Comparison of ENCODE assay signal across 11 cellular contexts in genomic region chr2:161063946-161064306, GRCh38.
DNase-seq lines count a peak whose midpoint lies in the region; ATAC-seq, FAIRE-seq and TF ChIP-seq lines count a peak whose summit lies in the region.
"Had no signal": no experiment of that assay in that cellular context is flagged by ENCODE, and none has a peak within 500 bp of the region (broad histone marks: within the 10 kb centered on the region; RNA-seq: fewer than 3 reads in every experiment).

No MANE protein-coding gene starts in this region.

- ATAC-seq in GM18502 (IDR thresholded peaks at IDR 0.05; ENCODE audit: poor library complexity, unreplicated experiment) (peak; percentile 53), GM21528 (IDR thresholded peaks at IDR 0.05; ENCODE audit: low FRiP score, unreplicated experiment) (peak; percentile 29), HG03439 (IDR thresholded peaks at IDR 0.05; ENCODE audit: unreplicated experiment) (peak; percentile 32)

- intact Hi-C loops in esophagus squamous epithelium (cut with DNase I) (no loop called here), ovary (cut with DNase I) (no loop called here)

- TF ChIP-seq EP300 in ovary (IDR thresholded peaks at IDR 0.05) = no peak

- H3K4me3 ChIP-seq in esophagus squamous epithelium = peak overlapping the region in 1 of 4 donors; percentile 41
- H3K4me3 ChIP-seq in ovary = no peak overlapping the region
- H3K4me3 ChIP-seq: right lobe of liver, SJSA1, suprapubic skin had no signal

- H3K36me3 ChIP-seq in esophagus squamous epithelium = no peaks in the 10 kb centered on the region
- no peaks in the 10 kb centered on the region for H3K36me3 ChIP-seq in ovary
- H3K36me3 ChIP-seq: right lobe of liver, SJSA1, suprapubic skin had no signal

- H3K4me1 ChIP-seq in esophagus squamous epithelium (peaks cover 5 to 20% (median 8%) of the 10 kb centered on the region in 3 donors), ovary (ENCODE audit: insufficient read depth) (peaks cover 4% of the 10 kb centered on the region)

- DNase-seq in esophagus squamous epithelium (lab: John Stamatoyannopoulos, UW) (no peak), D721Med (ENCODE audit: insufficient read length, low spot score) (no peak), epidermal melanocyte (ENCODE audit: insufficient read length, low spot score) (no peak), substantia nigra (lab: John Stamatoyannopoulos, UW) (no peak), ovary (no peak)

- TF ChIP-seq POLR2A in esophagus squamous epithelium (IDR thresholded peaks at IDR 0.05) (no peak), ovary (IDR thresholded peaks at IDR 0.05) (no peak)

- FAIRE-seq in D721Med (lab: Jason Lieb, UNC) = no peak

- H3K9me3 ChIP-seq in esophagus squamous epithelium (no peaks in the 10 kb centered on the region), ovary (no peaks in the 10 kb centered on the region)
- H3K9me3 ChIP-seq: right lobe of liver, SJSA1, suprapubic skin had no signal

- no peak for TF ChIP-seq CTCF in esophagus squamous epithelium (IDR thresholded peaks at IDR 0.05)
- no peak for TF ChIP-seq CTCF in D721Med (IDR thresholded peaks at IDR 0.05; ENCODE audit: insufficient read depth, missing control alignments)
- no peak for TF ChIP-seq CTCF in ovary (IDR thresholded peaks at IDR 0.05)

- 6 to 13% methylated on average over 2 of the region's 2 CpGs for WGBS in esophagus squamous epithelium, 2 donors
- 11 to 23% (median 21%) methylated on average over 2 of the region's 2 CpGs for WGBS in ovary, 3 donors

- H3K27ac ChIP-seq in esophagus squamous epithelium (peak overlapping the region in 3 of 4 donors; percentile 25 to 67 (median 53)), substantia nigra (ENCODE audit: low read depth, low read length, poor library complexity, severe bottlenecking) (no peak overlapping the region), ovary (peak overlapping the region in 1 of 2 donors; percentile 3)
- H3K27ac ChIP-seq: right lobe of liver, SJSA1 had no signal

- H3K27me3 ChIP-seq in esophagus squamous epithelium = no peaks in the 10 kb centered on the region
- no peaks in the 10 kb centered on the region for H3K27me3 ChIP-seq in ovary
- H3K27me3 ChIP-seq: right lobe of liver, SJSA1, suprapubic skin had no signal
